In genomic region chrX:97524997-97525396, GRCh38 we compare ENCODE assay signal across 26 cellular contexts.
DNase-seq lines count a peak whose midpoint lies in the region; FAIRE-seq and TF ChIP-seq lines count a peak whose summit lies in the region.
"Had no signal": no experiment of that assay in that cellular context is flagged by ENCODE, and none has a peak within 500 bp of the region (broad histone marks: within the 10 kb centered on the region; RNA-seq: fewer than 3 reads in every experiment).

No MANE protein-coding gene starts in this region.

- no peaks in the 10 kb centered on the region for H3K79me2 ChIP-seq in keratinocyte (ENCODE audit: control insufficient read depth, insufficient read depth, low read length)

- DNase-seq in A172 (ENCODE audit: low spot score) (peak; percentile 25), HS-5 (ENCODE audit: low read depth) (peak; percentile 11), astrocyte of the spinal cord (ENCODE audit: low read depth, low spot score) (peak; percentile 17), keratinocyte (ENCODE audit: low read depth, low spot score) (no peak), cardiac septum (ENCODE audit: low spot score) (no peak), NCI-H146 treated with DMSO at 0.1 percent for 48 hours (lab: John Stamatoyannopoulos, UW; ENCODE audit: unreplicated experiment) (no peak)
- no peak for DNase-seq in activated CD8-positive, alpha-beta memory T cell treated with anti-CD3 and anti-CD28 coated beads for 24 hours
- DNase-seq in activated effector memory CD4-positive, alpha-beta T cell treated with Interleukin-2 at 50 U/mL for 16 hours = no peak
- DNase-seq: activated CD4-positive, alpha-beta T cell treated with anti-CD3 and anti-CD28 coated beads, Interleukin-2, amount 10 ng/mL, durations not matched to agents 7 days and 5 days; activated naive CD8-positive, alpha-beta T cell treated with anti-CD3 and anti-CD28 coated beads for 36 hours; activated T-cell treated with anti-CD3 and anti-CD28 coated beads, Interleukin-2, amount 50 U/mL, for 24 hours; caudate nucleus; CD4-positive, alpha-beta memory T cell; DND-41; effector memory CD8-positive, alpha-beta T cell; foreskin fibroblast; lower lobe of right lung; MG63; NCI-H187; NCI-H510A treated with DMSO at 0.1 percent for 48 hours; stimulated activated CD4-positive, alpha-beta T cell treated with anti-CD3 and anti-CD28 coated beads, Interleukin-15, amount 100 ng/mL, for 24 hours; stimulated activated naive CD8-positive, alpha-beta T cell treated with anti-CD3 and anti-CD28 coated beads, Interleukin-15, amount 100 ng/mL, for 72 hours; T-helper 9 cell had no signal

- peak; percentile 34 for FAIRE-seq in keratinocyte (lab: Jason Lieb, UNC)
- FAIRE-seq: A204.1, GM12878, HTR-8/SVneo had no signal

- no peak overlapping the region for H3K9ac ChIP-seq in keratinocyte (ENCODE audit: control insufficient read depth, extremely low read depth, insufficient read depth, low read length)

- TF ChIP-seq CTCF in astrocyte of the spinal cord (IDR thresholded peaks at IDR 0.05; ENCODE audit: low read depth, low read length) (no peak), keratinocyte (optimal IDR thresholded peaks at IDR 0.05 in 1 of 3, IDR thresholded peaks at IDR 0.05 in 1 of 3, conservative IDR thresholded peaks at IDR 0.05 in 1 of 3; ENCODE audit: extremely low read depth in 1 of 3, insufficient read depth in 2 of 3, low read length in 3 of 3) (no peak)

- H3K36me3 ChIP-seq in keratinocyte (ENCODE audit: control insufficient read depth in 2 of 2, extremely low read depth in 1 of 2, insufficient read depth in 2 of 2, low read length in 2 of 2) = no peaks in the 10 kb centered on the region
- H3K36me3 ChIP-seq: lower lobe of right lung, MG63 had no signal

- no peak overlapping the region for H3K4me2 ChIP-seq in keratinocyte (ENCODE audit: control insufficient read depth, extremely low read depth, insufficient read depth, low read depth, low read length)

- dilution Hi-C loops in keratinocyte (cut with MboI; ENCODE audit: extremely low pct_ligation_motif_present, low sequenced_read_pairs) = no loop called here

- no peaks in the 10 kb centered on the region for H3K27me3 ChIP-seq in keratinocyte (ENCODE audit: control insufficient read depth, extremely low read depth, insufficient read depth, low read length)
- H3K27me3 ChIP-seq: MG63 had no signal

- H3K9me3 ChIP-seq in keratinocyte (ENCODE audit: control insufficient read depth, low read depth, low read length) = no peaks in the 10 kb centered on the region
- H3K9me3 ChIP-seq: MG63 had no signal

- H3K4me1 ChIP-seq in keratinocyte (ENCODE audit: control insufficient read depth, extremely low read depth, insufficient read depth, low read length) = peaks cover 4% of the 10 kb centered on the region
- H3K4me1 ChIP-seq: lower lobe of right lung had no signal

- H3K27ac ChIP-seq in keratinocyte (ENCODE audit: control insufficient read depth, insufficient read depth, low read length) = no peak overlapping the region
- H3K27ac ChIP-seq: lower lobe of right lung had no signal

- intact Hi-C loops in cardiac septum (cut with DNase I) = no loop called here

- no peak overlapping the region for H3K4me3 ChIP-seq in astrocyte of the spinal cord (ENCODE audit: low read depth, low read length)
- H3K4me3 ChIP-seq in keratinocyte (ENCODE audit: control insufficient read depth in 2 of 3, extremely low read depth in 1 of 3, insufficient read depth in 2 of 3, low read depth in 1 of 3, low read length in 3 of 3) = no peak overlapping the region
- H3K4me3 ChIP-seq: GM12878, lower lobe of right lung, MG63 had no signal

- in situ Hi-C loops in astrocyte of the spinal cord (cut with HindIII; ENCODE audit: low sequenced_read_pairs) = no loop called here

- no peaks in the 10 kb centered on the region for H4K20me1 ChIP-seq in keratinocyte (ENCODE audit: control insufficient read depth, extremely low read depth, insufficient read depth, low read length)

- no peaks in the 10 kb centered on the region for H3K9me1 ChIP-seq in keratinocyte (ENCODE audit: control insufficient read depth, extremely low read depth, insufficient read depth, low read length)

- H2AFZ ChIP-seq in keratinocyte (ENCODE audit: control insufficient read depth, low read length) = no peak overlapping the region

Comparison
In these comparisons a context has a peak if more than half of its experiments do, and no peak if none do; other contexts are left out.
1. DNase-seq: peak in A172 (single experiment), HS-5 (single experiment) and astrocyte of the spinal cord (single experiment); none in keratinocyte (single experiment), activated CD8-positive, alpha-beta memory T cell treated with anti-CD3 and anti-CD28 coated beads for 24 hours (single experiment), activated effector memory CD4-positive, alpha-beta T cell treated with Interleukin-2 at 50 U/mL for 16 hours (single experiment), cardiac septum (single experiment) and NCI-H146 treated with DMSO at 0.1 percent for 48 hours (single experiment).